In genomic region chr18:54003195-54003594, GRCh38 we compare ENCODE assay signal across 24 cellular contexts.
"Had no signal": no experiment of that assay in that cellular context is flagged by ENCODE, and none has a peak within 500 bp of the region (broad histone marks: within the 10 kb centered on the region; RNA-seq: fewer than 3 reads in every experiment).

No MANE protein-coding gene starts in this region.

- H3K9me3 Mint-ChIP-seq: nephron progenitor cell; stimulated activated effector memory CD8-positive, alpha-beta T cell treated with anti-CD3 and anti-CD28 coated beads, Interleukin-12 subunit alpha, Interleukin-12 subunit beta, amount 100 ng/mL, for 72 hours; stimulated activated naive CD8-positive, alpha-beta T cell treated with anti-CD3 and anti-CD28 coated beads, Interleukin-15, Interleukin-2, amounts not matched to agents 100 ng/mL and 50 ng/mL, for 24 hours had no signal

- H3K27me3 Mint-ChIP-seq: stimulated activated naive CD8-positive, alpha-beta T cell treated with anti-CD3 and anti-CD28 coated beads, Interleukin-15, Interleukin-2, amounts not matched to agents 100 ng/mL and 50 ng/mL, for 24 hours had no signal

- DNase-seq: dermis blood vessel endothelial cell; effector memory CD8-positive, alpha-beta T cell; erythroblast; gastrocnemius medialis; head of caudate nucleus; left ventricle myocardium superior; lower lobe of right lung; naive thymus-derived CD8-positive, alpha-beta T cell; nephron progenitor cell; nucleus accumbens; ovary; posterior cingulate gyrus; psoas muscle; right cardiac atrium; sigmoid colon; stimulated activated CD4-positive, alpha-beta T cell treated with anti-CD3 and anti-CD28 coated beads, Interleukin-2, amount 100 ng/mL, for 24 hours; stimulated activated CD4-positive, alpha-beta T cell treated with anti-CD3 and anti-CD28 coated beads, Interleukin-4, amount 100 ng/mL, for 24 hours; upper lobe of right lung; uterus had no signal

- H3K4me1 Mint-ChIP-seq: naive thymus-derived CD8-positive, alpha-beta T cell; nephron progenitor cell; stimulated activated effector memory CD8-positive, alpha-beta T cell treated with anti-CD3 and anti-CD28 coated beads, Interleukin-12 subunit alpha, Interleukin-12 subunit beta, amount 100 ng/mL, for 72 hours had no signal

- H3K4me1 ChIP-seq: gastrocnemius medialis, lower lobe of right lung, psoas muscle, sigmoid colon, tibial nerve, upper lobe of right lung, uterus had no signal

- H3K4me3 Mint-ChIP-seq: effector memory CD8-positive, alpha-beta T cell; naive thymus-derived CD8-positive, alpha-beta T cell; nephron progenitor cell; stimulated activated effector memory CD8-positive, alpha-beta T cell treated with anti-CD3 and anti-CD28 coated beads, Interleukin-12 subunit alpha, Interleukin-12 subunit beta, amount 100 ng/mL, for 72 hours; stimulated activated naive CD8-positive, alpha-beta T cell treated with anti-CD3 and anti-CD28 coated beads, Interleukin-15, Interleukin-2, amounts not matched to agents 100 ng/mL and 50 ng/mL, for 24 hours had no signal

- ATAC-seq: effector memory CD8-positive, alpha-beta T cell; gastrocnemius medialis; left ventricle myocardium superior; lower lobe of right lung; naive thymus-derived CD8-positive, alpha-beta T cell; psoas muscle; right cardiac atrium; stimulated activated effector memory CD8-positive, alpha-beta T cell treated with anti-CD3 and anti-CD28 coated beads, Interleukin-12 subunit alpha, Interleukin-12 subunit beta, amount 100 ng/mL, for 72 hours; upper lobe of right lung had no signal

- H3K27me3 ChIP-seq: gastrocnemius medialis, ovary, sigmoid colon, tibial nerve, upper lobe of right lung, uterus had no signal

- H3K27ac Mint-ChIP-seq: effector memory CD8-positive, alpha-beta T cell; naive thymus-derived CD8-positive, alpha-beta T cell; nephron progenitor cell; stimulated activated effector memory CD8-positive, alpha-beta T cell treated with anti-CD3 and anti-CD28 coated beads, Interleukin-12 subunit alpha, Interleukin-12 subunit beta, amount 100 ng/mL, for 72 hours; stimulated activated naive CD8-positive, alpha-beta T cell treated with anti-CD3 and anti-CD28 coated beads, Interleukin-15, Interleukin-2, amounts not matched to agents 100 ng/mL and 50 ng/mL, for 24 hours had no signal

- H3K27ac ChIP-seq: coronary artery, gastrocnemius medialis, lower lobe of right lung, ovary, psoas muscle, sigmoid colon, thoracic aorta, tibial nerve, upper lobe of right lung, uterus had no signal

- H3K36me3 Mint-ChIP-seq: naive thymus-derived CD8-positive, alpha-beta T cell; stimulated activated effector memory CD8-positive, alpha-beta T cell treated with anti-CD3 and anti-CD28 coated beads, Interleukin-12 subunit alpha, Interleukin-12 subunit beta, amount 100 ng/mL, for 72 hours had no signal
